ENCODE assay signal across 8 cellular contexts in genomic region chr2:47767880-47768609, GRCh38. TPM values are rescaled to one million over a fixed set of nuclear protein-coding genes. Genes with fewer than 3 reads are reported as not detected.
DNase-seq lines count a peak whose midpoint lies in the region; ATAC-seq and TF ChIP-seq lines count a peak whose summit lies in the region.

No MANE protein-coding gene starts in this region.

- H3K27ac Mint-ChIP-seq in activated CD8-positive, alpha-beta memory T cell treated with anti-CD3 and anti-CD28 coated beads, Interleukin-2, amount 10 ng/mL, durations not matched to agents 7 days and 5 days = no peak overlapping the region
- peak overlapping the region in 4 of 6 donors; percentile 5 to 82 (median 42) for H3K27ac Mint-ChIP-seq in naive B cell

- no peaks in the 10 kb centered on the region for H3K36me3 Mint-ChIP-seq in activated CD8-positive, alpha-beta memory T cell treated with anti-CD3 and anti-CD28 coated beads, Interleukin-2, amount 10 ng/mL, durations not matched to agents 7 days and 5 days
- H3K36me3 Mint-ChIP-seq in naive B cell = no peaks in the 10 kb centered on the region

- ATAC-seq in activated CD8-positive, alpha-beta memory T cell treated with anti-CD3 and anti-CD28 coated beads, Interleukin-2, amount 10 ng/mL, durations not matched to agents 7 days and 5 days = peak; percentile 94
- ATAC-seq in naive B cell (ENCODE audit: low read depth in 2 of 2) = peak; percentile 79 to 86
- no peak for ATAC-seq in GM21526 (IDR thresholded peaks at IDR 0.05; ENCODE audit: low FRiP score, unreplicated experiment)

- CTCF ChIA-PET in activated CD8-positive, alpha-beta memory T cell treated with anti-CD3 and anti-CD28 coated beads, Interleukin-2, amount 10 ng/mL, durations not matched to agents 7 days and 5 days (lab: Charles Lee) = interaction anchor here (0.5 to 4.8 kb wide), 47 partner anchors 12 to 850 kb away, joined by 3 to 62 read pairs (median 4); partner anchors contain the start of genes MSH2 and MSH6

- peaks cover 11% of the 10 kb centered on the region for H3K4me1 Mint-ChIP-seq in activated CD8-positive, alpha-beta memory T cell treated with anti-CD3 and anti-CD28 coated beads, Interleukin-2, amount 10 ng/mL, durations not matched to agents 7 days and 5 days
- H3K4me1 Mint-ChIP-seq in naive B cell = peaks cover 0 to 15% (median 5%) of the 10 kb centered on the region in 3 donors

- peak; percentile 92 for TF ChIP-seq CTCF in epithelial cell of esophagus (IDR thresholded peaks at IDR 0.05; ENCODE audit: insufficient read depth, low read depth, low read length, missing control alignments)

- DNase-seq in EH (ENCODE audit: low read depth) (peak; percentile 46), HCEC 1CT (peak; percentile 14), NCI-H510A (lab: John Stamatoyannopoulos, UW) (peak; percentile 13), epithelial cell of esophagus (ENCODE audit: low read depth) (peak; percentile 49), naive B cell (peak; percentile 71)
- DNase-seq in activated CD8-positive, alpha-beta memory T cell treated with anti-CD3 and anti-CD28 coated beads, Interleukin-2, amount 10 ng/mL, durations not matched to agents 7 days and 5 days = peak; percentile 76
- peak; percentile 23 to 43 for DNase-seq in stimulated activated CD8-positive, alpha-beta memory T cell treated with anti-CD3 and anti-CD28 coated beads, Interleukin-7, amount 100 ng/mL, for 48 hours (ENCODE audit: extremely low read depth in 1 of 2, low read depth in 1 of 2)

- no peak overlapping the region for H3K4me3 Mint-ChIP-seq in activated CD8-positive, alpha-beta memory T cell treated with anti-CD3 and anti-CD28 coated beads, Interleukin-2, amount 10 ng/mL, durations not matched to agents 7 days and 5 days
- peak overlapping the region in 3 of 8 donors; percentile 10 to 76 (median 49) for H3K4me3 Mint-ChIP-seq in naive B cell

- H3K9me3 Mint-ChIP-seq in activated CD8-positive, alpha-beta memory T cell treated with anti-CD3 and anti-CD28 coated beads, Interleukin-2, amount 10 ng/mL, durations not matched to agents 7 days and 5 days (ENCODE audit: low read depth) = peaks cover 3% of the 10 kb centered on the region
- H3K9me3 Mint-ChIP-seq in naive B cell = peaks cover 0 to 2% (median 0%) of the 10 kb centered on the region in 7 donors

- peaks cover 3% of the 10 kb centered on the region for H3K27me3 Mint-ChIP-seq in activated CD8-positive, alpha-beta memory T cell treated with anti-CD3 and anti-CD28 coated beads, Interleukin-2, amount 10 ng/mL, durations not matched to agents 7 days and 5 days
- no peaks in the 10 kb centered on the region for H3K27me3 Mint-ChIP-seq in naive B cell

- H3K4me3 ChIP-seq in epithelial cell of esophagus (ENCODE audit: low read length) = no peak overlapping the region

RNA-seq across cellular contexts. Expression of gene MSH6, which starts 14.9 kb away (rescaled TPM):
- total RNA-seq in activated CD8-positive, alpha-beta memory T cell treated with anti-CD3 and anti-CD28 coated beads, Interleukin-2, amount 10 ng/mL, durations not matched to agents 7 days and 5 days = 100 to 1,000 TPM in 1 of 2 experiments, 10 to 100 TPM in 1; 93.8 to 103 TPM
- polyA plus RNA-seq in naive B cell (ENCODE audit: low read depth in 6 of 6) = 10 to 100 TPM; 10.5 to 30.1 (median 15.3) TPM

Comparison
In these comparisons a context has a peak if more than half of its experiments do, and no peak if none do; other contexts are left out.
1. DNase-seq: peak in every context shown above with its lines; median percentile 76 in activated CD8-positive, alpha-beta memory T cell treated with anti-CD3 and anti-CD28 coated beads, Interleukin-2, amount 10 ng/mL, durations not matched to agents 7 days and 5 days; 71 in naive B cell; 49 in epithelial cell of esophagus; 46 in EH; 33 in stimulated activated CD8-positive, alpha-beta memory T cell treated with anti-CD3 and anti-CD28 coated beads, Interleukin-7, amount 100 ng/mL, for 48 hours; 14 in HCEC 1CT; 13 in NCI-H510A.